Comparison of ENCODE assay signal across 9 cellular contexts in the genomic region with DNA sequence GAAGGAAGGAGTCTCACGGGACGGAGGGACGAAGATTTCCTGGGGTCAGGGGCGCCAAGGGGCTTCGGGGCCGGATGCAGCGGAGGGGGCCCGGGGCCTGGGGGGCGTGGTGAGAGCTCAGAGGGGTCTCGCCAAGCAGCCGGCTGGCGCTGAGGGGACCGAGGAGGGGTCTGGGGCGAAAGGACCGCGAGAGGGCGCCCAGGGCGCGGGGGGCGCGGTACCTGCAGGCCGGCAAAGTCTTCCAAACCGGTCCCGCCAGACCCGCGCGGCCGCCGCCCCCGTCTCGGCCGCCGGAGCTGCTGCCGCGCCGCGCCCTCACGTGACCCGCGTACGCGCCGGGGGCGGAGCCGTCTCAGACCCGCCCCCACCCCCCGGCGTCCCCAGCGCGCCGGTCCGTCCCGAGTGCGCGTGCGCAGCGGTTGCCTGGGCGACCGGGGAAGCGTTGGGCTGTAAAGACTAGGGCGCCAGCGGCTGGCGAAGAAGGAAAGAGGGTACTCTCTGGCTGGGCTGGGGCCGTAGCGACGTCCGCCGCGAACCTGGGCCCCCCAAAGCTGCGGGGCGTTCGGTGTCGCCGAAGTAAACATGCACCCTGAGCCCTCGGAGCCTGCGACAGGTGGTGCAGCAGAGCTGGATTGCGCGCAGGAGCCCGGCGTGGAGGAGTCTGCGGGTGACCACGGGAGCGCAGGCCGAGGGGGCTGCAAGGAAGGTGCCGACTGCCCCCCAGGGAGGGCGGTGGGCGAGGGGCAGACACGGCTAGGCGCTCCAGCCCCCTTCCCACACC. TPM values are rescaled to one million over a fixed set of nuclear protein-coding genes. Genes with fewer than 3 reads are reported as not detected.
DNase-seq lines count a peak whose midpoint lies in the region; ATAC-seq and TF ChIP-seq lines count a peak whose summit lies in the region.
"Had no signal": no experiment of that assay in that cellular context is flagged by ENCODE, and none has a peak within 500 bp of the region (broad histone marks: within the 10 kb centered on the region; RNA-seq: fewer than 3 reads in every experiment).

A gene (plus strand): TSS at position 450 of the 781 bp plus-strand sequence. CDS start 133 bp downstream, at position 583.
A gene (minus strand): TSS at position 319 of the 781 bp plus-strand sequence. CDS start 13,856 bp downstream, outside the sequence.

- H3K27me3 Mint-ChIP-seq in activated CD4-positive, alpha-beta T cell treated with anti-CD3 and anti-CD28 coated beads, Interleukin-2, amount 10 ng/mL, durations not matched to agents 24 days and 14 days, result peaks cover 16% of the 10 kb centered on the region
- H3K27me3 Mint-ChIP-seq in dendritic cell treated with granulocyte-macrophage colony-stimulating factor and Interleukin-4, amounts not matched to agents 40 ng/mL and 50 ng/mL, for 4 days, result peaks cover 24% of the 10 kb centered on the region

- no peaks in the 10 kb centered on the region for H3K27me3 ChIP-seq in liver (ENCODE audit: control insufficient read depth in 4 of 4, insufficient read depth in 4 of 4, low read length in 3 of 4)

- peak within 1 kb of the TSS in 1 of 2 donors; percentile 54 for H3K27ac ChIP-seq in liver (ENCODE audit: low read depth in 1 of 2, low read length in 2 of 2)

- H3K4me3 ChIP-seq in liver (ENCODE audit: low read depth in 1 of 3, low read length in 3 of 3), result peak within 1 kb of the TSS; percentile 85 to 92 (median 86)

- no peaks in the 10 kb centered on the region for H3K9me3 ChIP-seq in liver (ENCODE audit: control insufficient read depth in 4 of 4, low read length in 3 of 4)

- peaks cover 3% of the 10 kb centered on the region for H3K36me3 Mint-ChIP-seq in activated CD4-positive, alpha-beta T cell treated with anti-CD3 and anti-CD28 coated beads, Interleukin-2, amount 10 ng/mL, durations not matched to agents 24 days and 14 days (ENCODE audit: low read depth)
- H3K36me3 Mint-ChIP-seq in dendritic cell treated with granulocyte-macrophage colony-stimulating factor and Interleukin-4, amounts not matched to agents 40 ng/mL and 50 ng/mL, for 4 days (ENCODE audit: low read depth), result peaks cover 9% of the 10 kb centered on the region

- peak; percentile 76 for TF ChIP-seq POLR2A in GM18951 (IDR thresholded peaks at IDR 0.05; ENCODE audit: extremely low read depth, insufficient read depth, insufficient read length)

- TF ChIP-seq RAD21 in liver (IDR thresholded peaks at IDR 0.05), result no peak

- peak within 1 kb of the TSS in 1 of 2 donors; percentile 16 for H3K9ac ChIP-seq in liver (ENCODE audit: low read depth in 1 of 2, low read length in 2 of 2)

- WGBS in liver, result under 1% methylated on average over 89 of the region's 89 CpGs

- intact Hi-C loops in activated CD4-positive, alpha-beta T cell treated with anti-CD3 and anti-CD28 coated beads, Interleukin-2, amount 10 ng/mL, durations not matched to agents 24 days and 14 days (cut with micrococcal nuclease), result loop anchor here (1.0 to 2.0 kb wide), 3 partner anchors 29 to 60 kb away; a partner anchor contains a TSS
- intact Hi-C loops in dendritic cell treated with granulocyte-macrophage colony-stimulating factor and Interleukin-4, amounts not matched to agents 40 ng/mL and 50 ng/mL, for 4 days (cut with micrococcal nuclease), result loop anchor here (2.0 kb wide), 2 partner anchors 28 to 42 kb away; a partner anchor contains a TSS

- peaks cover 11% of the 10 kb centered on the region for H3K4me1 Mint-ChIP-seq in activated CD4-positive, alpha-beta T cell treated with anti-CD3 and anti-CD28 coated beads, Interleukin-2, amount 10 ng/mL, durations not matched to agents 24 days and 14 days
- peaks cover 6% of the 10 kb centered on the region for H3K4me1 Mint-ChIP-seq in dendritic cell treated with granulocyte-macrophage colony-stimulating factor and Interleukin-4, amounts not matched to agents 40 ng/mL and 50 ng/mL, for 4 days (ENCODE audit: low read depth)

- H3K9me3 Mint-ChIP-seq in activated CD4-positive, alpha-beta T cell treated with anti-CD3 and anti-CD28 coated beads, Interleukin-2, amount 10 ng/mL, durations not matched to agents 24 days and 14 days, result no peaks in the 10 kb centered on the region
- no peaks in the 10 kb centered on the region for H3K9me3 Mint-ChIP-seq in dendritic cell treated with granulocyte-macrophage colony-stimulating factor and Interleukin-4, amounts not matched to agents 40 ng/mL and 50 ng/mL, for 4 days

- peak within 1 kb of the TSS; percentile 94 for H3K4me3 Mint-ChIP-seq in activated CD4-positive, alpha-beta T cell treated with anti-CD3 and anti-CD28 coated beads, Interleukin-2, amount 10 ng/mL, durations not matched to agents 24 days and 14 days
- peak within 1 kb of the TSS; percentile 88 for H3K4me3 Mint-ChIP-seq in dendritic cell treated with granulocyte-macrophage colony-stimulating factor and Interleukin-4, amounts not matched to agents 40 ng/mL and 50 ng/mL, for 4 days

- TF ChIP-seq CTCF in liver (IDR thresholded peaks at IDR 0.05; ENCODE audit: low read depth, low read length, missing input control), result no peak

- no peaks in the 10 kb centered on the region for H3K36me3 ChIP-seq in liver (ENCODE audit: control insufficient read depth in 4 of 4, insufficient read depth in 3 of 4, low read depth in 1 of 4, low read length in 3 of 4)

- in situ Hi-C loops in GM18951 (cut with MboI; ENCODE audit: low sequenced_read_pairs, unreplicated experiment), result no loop called here

- peak; percentile 87 for ATAC-seq in HG03159 (IDR thresholded peaks at IDR 0.05; ENCODE audit: unreplicated experiment)

- DNase-seq in AML-193 (lab: John Stamatoyannopoulos, UW) (peak; percentile 62 to 67), NCI-H460 (ENCODE audit: extremely low read depth, low read depth) (peak; percentile 76)
- peak; percentile 99 for DNase-seq in activated CD4-positive, alpha-beta T cell treated with anti-CD3 and anti-CD28 coated beads, Interleukin-2, amount 10 ng/mL, durations not matched to agents 24 days and 14 days
- peak; percentile 91 for DNase-seq in stimulated activated CD4-positive, alpha-beta T cell treated with anti-CD3 and anti-CD28 coated beads, Interleukin-2, amount 100 ng/mL, for 4 hours (ENCODE audit: low read depth)

- H3K27ac Mint-ChIP-seq in activated CD4-positive, alpha-beta T cell treated with anti-CD3 and anti-CD28 coated beads, Interleukin-2, amount 10 ng/mL, durations not matched to agents 24 days and 14 days, result peak within 1 kb of the TSS; percentile 86
- H3K27ac Mint-ChIP-seq in dendritic cell treated with granulocyte-macrophage colony-stimulating factor and Interleukin-4, amounts not matched to agents 40 ng/mL and 50 ng/mL, for 4 days, result peak within 1 kb of the TSS; percentile 84

- H3K4me1 ChIP-seq in liver (ENCODE audit: control insufficient read depth in 4 of 4, insufficient read depth in 4 of 4, low read length in 3 of 4), result peaks cover 3 to 9% (median 8%) of the 10 kb centered on the region in 4 donors

TF ChIP-seq in liver, 16 proteins besides CTCF, POLR2A, EP300 and RAD21 (continues in another document):
- TF ChIP-seq HNF4A (conservative IDR thresholded peaks at IDR 0.05) (no peak), JUND (IDR thresholded peaks at IDR 0.05) (no peak), HNF4G (IDR thresholded peaks at IDR 0.05) (no peak), YY1 (IDR thresholded peaks at IDR 0.05) (no peak), NR2F2 (IDR thresholded peaks at IDR 0.05) (no peak), RXRA (IDR thresholded peaks at IDR 0.05) (no peak), GABPA (IDR thresholded peaks at IDR 0.05 in 1 of 2, conservative IDR thresholded peaks at IDR 0.05 in 1 of 2) (no peak), FOXA2 (IDR thresholded peaks at IDR 0.05) (no peak), FOXA1 (IDR thresholded peaks at IDR 0.05) (no peak), TAF1 (conservative IDR thresholded peaks at IDR 0.05) (no peak)
- TF ChIP-seq, protein P1, sequence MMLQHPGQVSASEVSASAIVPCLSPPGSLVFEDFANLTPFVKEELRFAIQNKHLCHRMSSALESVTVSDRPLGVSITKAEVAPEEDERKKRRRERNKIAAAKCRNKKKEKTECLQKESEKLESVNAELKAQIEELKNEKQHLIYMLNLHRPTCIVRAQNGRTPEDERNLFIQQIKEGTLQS (IDR thresholded peaks at IDR 0.05), result no peak
- TF ChIP-seq, protein P2, sequence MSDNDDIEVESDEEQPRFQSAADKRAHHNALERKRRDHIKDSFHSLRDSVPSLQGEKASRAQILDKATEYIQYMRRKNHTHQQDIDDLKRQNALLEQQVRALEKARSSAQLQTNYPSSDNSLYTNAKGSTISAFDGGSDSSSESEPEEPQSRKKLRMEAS (IDR thresholded peaks at IDR 0.05), result no peak

RNA-seq across cellular contexts. Expression of the first gene that starts in this region (rescaled TPM):
- total RNA-seq in NCI-H460 (2014; rRNA removed; shearing (Covaris generic)), result not detected in 2 replicates
- 0.04 TPM in 1 of 2 replicates, not detected in the other for polyA plus RNA-seq in NCI-H460 (2014; cell fraction: nucleus; rRNA removed)
- total RNA-seq in activated CD4-positive, alpha-beta T cell treated with anti-CD3 and anti-CD28 coated beads, Interleukin-2, amount 10 ng/mL, durations not matched to agents 24 days and 14 days, result not detected in 2 replicates
- total RNA-seq in liver, result under 1 TPM; under 0.01 to 0.08 TPM
- polyA plus RNA-seq in liver, result under 1 TPM in 1 of 2 donors, not detected in 1; 0.06 TPM
- total RNA-seq: T-helper 2 cell treated with Interferon-gamma antibody and Interleukin-4, amounts not matched to agents 100 ng/mL and 5 ng/mL, for 36 hours had no signal

RNA-seq across cellular contexts. Expression of the second gene that starts in this region (rescaled TPM):
- 16.9 and 20.2 TPM in 2 replicates for total RNA-seq in NCI-H460 (2014; rRNA removed; shearing (Covaris generic))
- polyA plus RNA-seq in NCI-H460 (2014; cell fraction: nucleus; rRNA removed), result 14.1 and 20.9 TPM in 2 replicates
- total RNA-seq in activated CD4-positive, alpha-beta T cell treated with anti-CD3 and anti-CD28 coated beads, Interleukin-2, amount 10 ng/mL, durations not matched to agents 24 days and 14 days, result 16.4 and 17.6 TPM in 2 replicates
- total RNA-seq in liver, result 1 to 10 TPM; 6.8 to 9.6 TPM
- 1 to 10 TPM; 3.0 to 3.8 TPM for polyA plus RNA-seq in liver
